8 cellular contexts compared by ENCODE assay signal in the genomic region with DNA sequence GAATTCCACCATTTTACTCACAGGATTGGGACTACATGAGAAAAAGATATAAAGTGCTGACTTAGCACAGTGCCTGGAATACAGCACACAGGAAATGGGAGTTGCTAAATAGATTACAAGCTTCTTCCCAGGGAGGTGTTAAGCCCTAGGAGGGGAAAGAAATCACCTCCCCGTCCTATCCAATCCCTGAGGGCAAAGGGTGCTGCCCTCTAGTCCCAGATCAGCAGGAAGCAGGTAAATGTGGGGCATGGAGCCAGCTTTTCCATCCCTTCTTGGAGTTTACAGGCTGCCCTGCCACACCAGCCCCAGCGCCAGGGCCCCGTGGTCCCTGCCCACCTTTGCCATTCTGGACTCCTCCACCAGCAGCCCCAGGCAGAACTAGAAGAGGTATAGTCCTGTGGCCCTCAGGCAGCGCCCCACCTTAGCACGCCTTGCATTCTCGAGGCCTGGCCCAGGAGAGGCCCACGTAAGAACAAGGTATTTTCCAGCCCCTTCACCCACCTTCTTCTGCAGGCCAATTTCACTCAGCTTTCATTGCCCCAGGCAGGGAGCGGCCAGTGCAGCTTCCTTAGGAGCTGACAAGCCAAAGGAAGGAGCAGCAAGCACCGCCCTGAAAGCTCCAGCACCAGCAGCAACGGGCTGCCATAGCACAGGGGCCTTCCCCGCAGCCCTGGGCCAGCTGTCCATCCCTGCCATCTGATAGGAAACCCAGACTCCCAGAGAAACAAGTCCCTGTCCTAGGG. TPM values are rescaled to one million over a fixed set of nuclear protein-coding genes. Genes with fewer than 3 reads are reported as not detected.
DNase-seq lines count a peak whose midpoint lies in the region; ATAC-seq lines count a peak whose summit lies in the region.

No MANE protein-coding gene starts in this region.

- peak overlapping the region; percentile 70 for H3K27ac ChIP-seq in CD4-positive, CD25-positive, alpha-beta regulatory T cell (ENCODE audit: insufficient read depth, low read length, poor library complexity, severe bottlenecking)
- H3K27ac ChIP-seq in ectodermal cell (ENCODE audit: insufficient read depth, low read depth, low read length, poor library complexity, severe bottlenecking) = peak overlapping the region; percentile 72

- H3K36me3 ChIP-seq in CD4-positive, CD25-positive, alpha-beta regulatory T cell (ENCODE audit: control insufficient read depth, insufficient read depth, low read length) = peaks cover 15% of the 10 kb centered on the region
- H3K36me3 ChIP-seq in NT2/D1 (ENCODE audit: insufficient read depth, insufficient read length, low read length) (peaks cover 26% of the 10 kb centered on the region), ectodermal cell (ENCODE audit: control insufficient read depth, insufficient read depth, low read length) (no peaks in the 10 kb centered on the region)

- H3K4me1 Mint-ChIP-seq in CD4-positive, CD25-positive, alpha-beta regulatory T cell = peaks cover 28 to 95% (median 48%) of the 10 kb centered on the region in 4 donors
- peaks cover 80 to 92% of the 10 kb centered on the region in 2 donors for H3K4me1 Mint-ChIP-seq in natural killer cell treated with Interleukin-12 subunit alpha and Interleukin-12 subunit beta and Interleukin-15 and Interleukin-18, amount 100 ng/mL, for 72 hours (ENCODE audit: low read depth in 2 of 2)

- H3K9me3 Mint-ChIP-seq in CD4-positive, CD25-positive, alpha-beta regulatory T cell = no peaks in the 10 kb centered on the region
- H3K9me3 Mint-ChIP-seq in natural killer cell treated with Interleukin-12 subunit alpha and Interleukin-12 subunit beta and Interleukin-15 and Interleukin-18, amount 100 ng/mL, for 72 hours = no peaks in the 10 kb centered on the region

- H3K4me3 Mint-ChIP-seq in CD4-positive, CD25-positive, alpha-beta regulatory T cell = peak overlapping the region in 2 of 4 donors; percentile 76 to 84
- H3K4me3 Mint-ChIP-seq in natural killer cell treated with Interleukin-12 subunit alpha and Interleukin-12 subunit beta and Interleukin-15 and Interleukin-18, amount 100 ng/mL, for 72 hours = peak overlapping the region; percentile 36

- H3K4me3 ChIP-seq in CD4-positive, CD25-positive, alpha-beta regulatory T cell (ENCODE audit: low read depth, low read length) = no peak overlapping the region
- peak overlapping the region; percentile 13 for H3K4me3 ChIP-seq in NT2/D1 (ENCODE audit: insufficient read length, low read depth)
- H3K4me3 ChIP-seq in ectodermal cell (ENCODE audit: insufficient read depth, low read depth, low read length) = no peak overlapping the region

- H3K36me3 Mint-ChIP-seq in CD4-positive, CD25-positive, alpha-beta regulatory T cell = no peaks in the 10 kb centered on the region
- no peaks in the 10 kb centered on the region for H3K36me3 Mint-ChIP-seq in natural killer cell treated with Interleukin-12 subunit alpha and Interleukin-12 subunit beta and Interleukin-15 and Interleukin-18, amount 100 ng/mL, for 72 hours

- H3K9ac ChIP-seq in NT2/D1 (ENCODE audit: insufficient read length, low read depth) = peak overlapping the region; percentile 91

- 71 to 75% methylated on average over 11 of the region's 11 CpGs for WGBS in ectodermal cell, 2 experiments

- no peaks in the 10 kb centered on the region for H3K27me3 Mint-ChIP-seq in CD4-positive, CD25-positive, alpha-beta regulatory T cell
- H3K27me3 Mint-ChIP-seq in natural killer cell treated with Interleukin-12 subunit alpha and Interleukin-12 subunit beta and Interleukin-15 and Interleukin-18, amount 100 ng/mL, for 72 hours = no peaks in the 10 kb centered on the region

- ATAC-seq in CD4-positive, CD25-positive, alpha-beta regulatory T cell (ENCODE audit: low read depth in 2 of 2) = no peak
- no peak for ATAC-seq in natural killer cell treated with Interleukin-12 subunit alpha and Interleukin-12 subunit beta and Interleukin-15 and Interleukin-18, amount 100 ng/mL, for 72 hours
- no peak for ATAC-seq in HG03159 (IDR thresholded peaks at IDR 0.05; ENCODE audit: unreplicated experiment)
- no peak for ATAC-seq in HG02884 (IDR thresholded peaks at IDR 0.05; ENCODE audit: unreplicated experiment)
- no peak for ATAC-seq in HG03520 (IDR thresholded peaks at IDR 0.05; ENCODE audit: unreplicated experiment)

- peak overlapping the region; percentile 65 to 86 (median 77) for H3K27ac Mint-ChIP-seq in CD4-positive, CD25-positive, alpha-beta regulatory T cell
- peak overlapping the region; percentile 99 for H3K27ac Mint-ChIP-seq in natural killer cell treated with Interleukin-12 subunit alpha and Interleukin-12 subunit beta and Interleukin-15 and Interleukin-18, amount 100 ng/mL, for 72 hours

- no peak for DNase-seq in CD4-positive, CD25-positive, alpha-beta regulatory T cell
- DNase-seq in NT2/D1 (ENCODE audit: low read depth, low spot score) = no peak
- DNase-seq in natural killer cell treated with Interleukin-12 subunit alpha and Interleukin-12 subunit beta and Interleukin-15 and Interleukin-18, amount 100 ng/mL, for 72 hours (ENCODE audit: low spot score) = no peak
- DNase-seq in putamen (ENCODE audit: low spot score) = no peak

- H3K9me3 ChIP-seq in CD4-positive, CD25-positive, alpha-beta regulatory T cell (ENCODE audit: control insufficient read depth in 2 of 2, low read length in 2 of 2) = no peaks in the 10 kb centered on the region
- no peaks in the 10 kb centered on the region for H3K9me3 ChIP-seq in NT2/D1 (ENCODE audit: insufficient read depth, low read length)
- no peaks in the 10 kb centered on the region for H3K9me3 ChIP-seq in ectodermal cell (ENCODE audit: control insufficient read depth, low read length)

- no peaks in the 10 kb centered on the region for H3K27me3 ChIP-seq in CD4-positive, CD25-positive, alpha-beta regulatory T cell (ENCODE audit: control insufficient read depth, insufficient read depth, low read length)
- no peaks in the 10 kb centered on the region for H3K27me3 ChIP-seq in NT2/D1 (ENCODE audit: insufficient read depth, insufficient read length)
- H3K27me3 ChIP-seq in ectodermal cell (ENCODE audit: control insufficient read depth, insufficient read depth, low read length, poor library complexity, severe bottlenecking) = no peaks in the 10 kb centered on the region

- peaks cover 86% of the 10 kb centered on the region for H3K4me1 ChIP-seq in CD4-positive, CD25-positive, alpha-beta regulatory T cell (ENCODE audit: control insufficient read depth, insufficient read depth, low read length, poor library complexity, severe bottlenecking)
- H3K4me1 ChIP-seq in NT2/D1 (ENCODE audit: insufficient read depth, insufficient read length) (peaks cover 71% of the 10 kb centered on the region), ectodermal cell (ENCODE audit: control insufficient read depth, insufficient read depth, low read length) (peaks cover 72% of the 10 kb centered on the region)

RNA-seq across cellular contexts. Expression of a gene that starts 28.8 kb away (rescaled TPM):
- total RNA-seq in CD4-positive, CD25-positive, alpha-beta regulatory T cell = 1,127 TPM
- 1,000 to 10,000 TPM in 3 of 4 donors, 100 to 1,000 TPM in 1; 998 to 1,871 (median 1,438) TPM for polyA plus RNA-seq in CD4-positive, CD25-positive, alpha-beta regulatory T cell
- 4,068 TPM for polyA plus RNA-seq in ectodermal cell (2013, experiment 1 of 4)
- 4,116 TPM for polyA plus RNA-seq in ectodermal cell (2013, experiment 2 of 4)
- polyA plus RNA-seq in ectodermal cell (2013, experiment 3 of 4) = 4,018 TPM
- polyA plus RNA-seq in ectodermal cell (2013, experiment 4 of 4) = 4,356 TPM
- total RNA-seq in natural killer cell treated with Interleukin-12 subunit alpha and Interleukin-12 subunit beta and Interleukin-15 and Interleukin-18, amount 100 ng/mL, for 72 hours = 1,000 to 10,000 TPM; 1,757 to 2,186 TPM

RNA-seq across cellular contexts. Expression of a gene that starts 35.2 kb away (rescaled TPM):
- 115 TPM for total RNA-seq in CD4-positive, CD25-positive, alpha-beta regulatory T cell
- polyA plus RNA-seq in CD4-positive, CD25-positive, alpha-beta regulatory T cell = 10 to 100 TPM; 17.0 to 27.5 (median 20.9) TPM
- polyA plus RNA-seq in ectodermal cell (2013, experiment 1 of 4) = 65.4 TPM
- 79.8 TPM for polyA plus RNA-seq in ectodermal cell (2013, experiment 2 of 4)
- polyA plus RNA-seq in ectodermal cell (2013, experiment 3 of 4) = 55.4 TPM
- polyA plus RNA-seq in ectodermal cell (2013, experiment 4 of 4) = 59.0 TPM
- 100 to 1,000 TPM; 126 to 311 TPM for total RNA-seq in natural killer cell treated with Interleukin-12 subunit alpha and Interleukin-12 subunit beta and Interleukin-15 and Interleukin-18, amount 100 ng/mL, for 72 hours

RNA-seq across cellular contexts. Expression of a gene that starts 35.8 kb away (rescaled TPM):
- total RNA-seq in CD4-positive, CD25-positive, alpha-beta regulatory T cell = 205 TPM
- polyA plus RNA-seq in CD4-positive, CD25-positive, alpha-beta regulatory T cell = 10 to 100 TPM; 64.3 to 89.5 (median 73.5) TPM
- 48.1 TPM for polyA plus RNA-seq in ectodermal cell (2013, experiment 1 of 4)
- 45.3 TPM for polyA plus RNA-seq in ectodermal cell (2013, experiment 2 of 4)
- polyA plus RNA-seq in ectodermal cell (2013, experiment 3 of 4) = 32.9 TPM
- 37.0 TPM for polyA plus RNA-seq in ectodermal cell (2013, experiment 4 of 4)
- total RNA-seq in natural killer cell treated with Interleukin-12 subunit alpha and Interleukin-12 subunit beta and Interleukin-15 and Interleukin-18, amount 100 ng/mL, for 72 hours = 100 to 1,000 TPM; 133 to 160 TPM
